In the genomic region with DNA sequence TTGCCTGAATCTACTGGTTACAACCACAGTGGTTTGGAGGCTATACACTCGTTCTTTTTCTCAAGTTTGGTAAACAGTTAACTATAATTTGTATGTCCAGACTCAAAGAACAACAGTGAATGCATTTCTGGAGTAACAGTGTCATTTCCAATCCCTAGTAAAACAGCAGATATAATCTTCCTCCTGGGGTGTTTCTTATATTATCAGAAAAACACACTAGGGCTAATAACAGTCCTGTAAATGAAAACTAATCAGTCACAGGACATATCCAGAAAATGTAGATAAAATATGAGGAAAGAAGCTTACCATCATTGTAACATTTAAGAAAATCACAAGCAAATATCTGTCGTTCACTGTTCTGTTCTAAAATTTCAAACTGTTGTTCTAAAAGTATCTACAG, we compare ENCODE assay signal across 38 cellular contexts.
"Had no signal": no experiment of that assay in that cellular context is flagged by ENCODE, and none has a peak within 500 bp of the region (broad histone marks: within the 10 kb centered on the region; RNA-seq: fewer than 3 reads in every experiment).

No MANE protein-coding gene starts in this region.

- H3K27me3 ChIP-seq: ascending aorta, cardiac muscle cell had no signal

- H3K27ac ChIP-seq: ascending aorta, cardiac muscle cell, WERI-Rb-1 had no signal

- FAIRE-seq: bronchial epithelial cell, TTC549 had no signal

- H3K9me3 ChIP-seq: ascending aorta had no signal

- H3K27me3 Mint-ChIP-seq: activated CD4-positive, alpha-beta memory T cell treated with anti-CD3 and anti-CD28 coated beads, Interleukin-2, amount 10 ng/mL, durations not matched to agents 7 days and 5 days; activated CD4-positive, alpha-beta T cell treated with anti-CD3 and anti-CD28 coated beads for 36 hours; activated CD4-positive, alpha-beta T cell treated with anti-CD3 and anti-CD28 coated beads, Interleukin-2, amount 10 ng/mL, durations not matched to agents 7 days and 5 days; activated CD8-positive, alpha-beta memory T cell treated with anti-CD3 and anti-CD28 coated beads, Interleukin-2, amount 10 ng/mL, durations not matched to agents 7 days and 5 days; activated naive CD4-positive, alpha-beta T cell treated with anti-CD3 and anti-CD28 coated beads, Interleukin-2, amount 10 ng/mL, durations not matched to agents 7 days and 5 days; activated naive CD4-positive, alpha-beta T cell treated with anti-CD3 and anti-CD28 coated beads, Interleukin-2, amount 50 U/mL, for 24 hours; activated naive CD8-positive, alpha-beta T cell; activated naive CD8-positive, alpha-beta T cell treated with anti-CD3 and anti-CD28 coated beads, Interleukin-2, amount 10 ng/mL, durations not matched to agents 7 days and 5 days; activated naive CD8-positive, alpha-beta T cell treated with anti-CD3 and anti-CD28 coated beads, Interleukin-2, amount 50 U/mL, for 24 hours; activated T-cell treated with anti-CD3 and anti-CD28 coated beads, Interleukin-2, amount 50 U/mL, for 24 hours; central memory CD8-positive, alpha-beta T cell had no signal

- H3K4me1 Mint-ChIP-seq: WTC11 had no signal

- ATAC-seq: activated CD4-positive, alpha-beta T cell treated with anti-CD3 and anti-CD28 coated beads for 36 hours; activated CD4-positive, CD25-positive, alpha-beta regulatory T cell treated with anti-CD3 and anti-CD28 coated beads, Interleukin-2, amount 50 U/mL, for 24 hours; activated CD8-positive, alpha-beta memory T cell treated with anti-CD3 and anti-CD28 coated beads, Interleukin-2, amount 10 ng/mL, durations not matched to agents 7 days and 5 days; activated CD8-positive, alpha-beta T cell treated with anti-CD3 and anti-CD28 coated beads, Interleukin-2, amount 10 ng/mL, durations not matched to agents 7 days and 5 days; activated naive CD8-positive, alpha-beta T cell treated with anti-CD3 and anti-CD28 coated beads, Interleukin-2, amount 50 U/mL, for 24 hours; WTC11 had no signal

- H3K9me3 Mint-ChIP-seq: activated CD4-positive, alpha-beta memory T cell treated with anti-CD3 and anti-CD28 coated beads, Interleukin-2, amount 10 ng/mL, durations not matched to agents 7 days and 5 days; activated CD4-positive, alpha-beta T cell treated with anti-CD3 and anti-CD28 coated beads, Interleukin-2, amount 10 ng/mL, durations not matched to agents 7 days and 5 days; activated naive CD4-positive, alpha-beta T cell treated with anti-CD3 and anti-CD28 coated beads, Interleukin-2, amount 10 ng/mL, durations not matched to agents 7 days and 5 days; activated naive CD4-positive, alpha-beta T cell treated with anti-CD3 and anti-CD28 coated beads, Interleukin-2, amount 50 U/mL, for 24 hours; activated naive CD8-positive, alpha-beta T cell treated with anti-CD3 and anti-CD28 coated beads, Interleukin-2, amount 50 U/mL, for 24 hours; activated T-cell treated with anti-CD3 and anti-CD28 coated beads, Interleukin-2, amount 50 U/mL, for 24 hours; activated T-helper 2 cell treated with anti-CD3 and anti-CD28 coated beads, Interferon-gamma antibody, Interleukin-2, Interleukin-4, amounts not matched to agents 10 μg/mL and 5 μg/mL and 100 μg/mL, durations not matched to agents 14 hours and 24 hours and 36 hours; central memory CD8-positive, alpha-beta T cell; T-helper 1 cell treated with Interleukin-12 subunit alpha and Interleukin-12 subunit beta and Interleukin-4 antibody, amounts not matched to agents 30 μg/mL and 1 μg/mL, for 36 hours; T-helper 2 cell treated with Interferon-gamma antibody and Interleukin-4, amounts not matched to agents 5 μg/mL and 100 μg/mL, for 36 hours; WTC11 had no signal

- DNase-seq: activated CD4-positive, alpha-beta memory T cell treated with anti-CD3 and anti-CD28 coated beads, Interleukin-2, amount 10 ng/mL, durations not matched to agents 7 days and 5 days; activated CD4-positive, alpha-beta T cell treated with anti-CD3 and anti-CD28 coated beads for 1 hour; activated CD4-positive, alpha-beta T cell treated with anti-CD3 and anti-CD28 coated beads for 36 hours; activated CD4-positive, alpha-beta T cell treated with anti-CD3 and anti-CD28 coated beads for 48 hours; activated CD4-positive, alpha-beta T cell treated with anti-CD3 and anti-CD28 coated beads, Interleukin-2, amount 10 ng/mL, durations not matched to agents 7 days and 5 days; activated CD4-positive, alpha-beta T cell treated with anti-CD3 and anti-CD28 coated beads, Interleukin-2, amount 50 U/mL, for 48 hours; activated CD4-positive, CD25-positive, alpha-beta regulatory T cell; activated CD8-positive, alpha-beta memory T cell treated with anti-CD3 and anti-CD28 coated beads for 24 hours; activated CD8-positive, alpha-beta memory T cell treated with anti-CD3 and anti-CD28 coated beads, Interleukin-2, amount 10 ng/mL, durations not matched to agents 7 days and 5 days; activated CD8-positive, alpha-beta memory T cell treated with anti-CD3 and anti-CD28 coated beads, Interleukin-2, amount 50 U/mL, for 48 hours; activated CD8-positive, alpha-beta T cell treated with anti-CD3 and anti-CD28 coated beads, Interleukin-2, amount 10 ng/mL, durations not matched to agents 7 days and 5 days; activated effector memory CD4-positive, alpha-beta T cell treated with Interleukin-2 at 50 U/mL for 16 hours; activated gamma-delta T cell; activated naive CD4-positive, alpha-beta T cell treated with anti-CD3 and anti-CD28 coated beads, Interleukin-2, amount 10 ng/mL, durations not matched to agents 7 days and 5 days; activated naive CD4-positive, alpha-beta T cell treated with Interleukin-2 at 50 U/mL for 16 hours; activated naive CD8-positive, alpha-beta T cell treated with anti-CD3 and anti-CD28 coated beads, Interleukin-2, amount 10 ng/mL, durations not matched to agents 7 days and 5 days; activated naive CD8-positive, alpha-beta T cell treated with anti-CD3 and anti-CD28 coated beads, Interleukin-2, amount 50 U/mL, for 24 hours; activated T-cell treated with anti-CD3 and anti-CD28 coated beads, Interleukin-2, amount 50 U/mL, for 24 hours; activated T-cell treated with anti-CD3 and anti-CD28 coated beads, Interleukin-2, amount 50 U/mL, for 48 hours; amygdala; anterior cingulate cortex; caudate nucleus; cerebellar nuclear complex; T-helper 9 cell; WERI-Rb-1 had no signal

- H3K4me3 Mint-ChIP-seq: activated CD4-positive, alpha-beta memory T cell treated with anti-CD3 and anti-CD28 coated beads, Interleukin-2, amount 10 ng/mL, durations not matched to agents 7 days and 5 days; activated CD4-positive, alpha-beta T cell treated with anti-CD3 and anti-CD28 coated beads for 36 hours; activated CD4-positive, alpha-beta T cell treated with anti-CD3 and anti-CD28 coated beads, Interleukin-2, amount 10 ng/mL, durations not matched to agents 7 days and 5 days; activated CD8-positive, alpha-beta memory T cell treated with anti-CD3 and anti-CD28 coated beads, Interleukin-2, amount 10 ng/mL, durations not matched to agents 7 days and 5 days; activated CD8-positive, alpha-beta T cell treated with anti-CD3 and anti-CD28 coated beads, Interleukin-2, amount 10 ng/mL, durations not matched to agents 7 days and 5 days; activated naive CD4-positive, alpha-beta T cell treated with anti-CD3 and anti-CD28 coated beads, Interleukin-2, amount 10 ng/mL, durations not matched to agents 7 days and 5 days; activated naive CD4-positive, alpha-beta T cell treated with anti-CD3 and anti-CD28 coated beads, Interleukin-2, amount 50 U/mL, for 24 hours; activated naive CD8-positive, alpha-beta T cell; activated naive CD8-positive, alpha-beta T cell treated with anti-CD3 and anti-CD28 coated beads, Interleukin-2, amount 10 ng/mL, durations not matched to agents 7 days and 5 days; activated naive CD8-positive, alpha-beta T cell treated with anti-CD3 and anti-CD28 coated beads, Interleukin-2, amount 50 U/mL, for 24 hours; activated T-cell treated with anti-CD3 and anti-CD28 coated beads, Interleukin-2, amount 50 U/mL, for 24 hours; brain; central memory CD8-positive, alpha-beta T cell; T-helper 1 cell treated with Interleukin-12 subunit alpha and Interleukin-12 subunit beta and Interleukin-4 antibody, amounts not matched to agents 30 μg/mL and 1 μg/mL, for 36 hours; T-helper 2 cell treated with Interferon-gamma antibody and Interleukin-4, amounts not matched to agents 5 μg/mL and 100 μg/mL, for 36 hours; WTC11 had no signal

- H3K36me3 Mint-ChIP-seq: activated CD8-positive, alpha-beta memory T cell treated with anti-CD3 and anti-CD28 coated beads, Interleukin-2, amount 10 ng/mL, durations not matched to agents 7 days and 5 days; activated naive CD4-positive, alpha-beta T cell treated with anti-CD3 and anti-CD28 coated beads, Interleukin-2, amount 10 ng/mL, durations not matched to agents 7 days and 5 days; activated naive CD8-positive, alpha-beta T cell treated with anti-CD3 and anti-CD28 coated beads, Interleukin-2, amount 10 ng/mL, durations not matched to agents 7 days and 5 days; WTC11 had no signal

- H3K27ac Mint-ChIP-seq: activated CD4-positive, alpha-beta memory T cell treated with anti-CD3 and anti-CD28 coated beads, Interleukin-2, amount 10 ng/mL, durations not matched to agents 7 days and 5 days; activated CD4-positive, alpha-beta T cell treated with anti-CD3 and anti-CD28 coated beads for 36 hours; activated CD4-positive, alpha-beta T cell treated with anti-CD3 and anti-CD28 coated beads, Interleukin-2, amount 10 ng/mL, durations not matched to agents 7 days and 5 days; activated CD8-positive, alpha-beta memory T cell treated with anti-CD3 and anti-CD28 coated beads, Interleukin-2, amount 10 ng/mL, durations not matched to agents 7 days and 5 days; activated CD8-positive, alpha-beta T cell treated with anti-CD3 and anti-CD28 coated beads, Interleukin-2, amount 10 ng/mL, durations not matched to agents 7 days and 5 days; activated naive CD4-positive, alpha-beta T cell treated with anti-CD3 and anti-CD28 coated beads, Interleukin-2, amount 10 ng/mL, durations not matched to agents 7 days and 5 days; activated naive CD4-positive, alpha-beta T cell treated with anti-CD3 and anti-CD28 coated beads, Interleukin-2, amount 50 U/mL, for 24 hours; activated naive CD8-positive, alpha-beta T cell; activated naive CD8-positive, alpha-beta T cell treated with anti-CD3 and anti-CD28 coated beads, Interleukin-2, amount 10 ng/mL, durations not matched to agents 7 days and 5 days; activated naive CD8-positive, alpha-beta T cell treated with anti-CD3 and anti-CD28 coated beads, Interleukin-2, amount 50 U/mL, for 24 hours; activated T-cell treated with anti-CD3 and anti-CD28 coated beads, Interleukin-2, amount 50 U/mL, for 24 hours; activated T-helper 2 cell treated with anti-CD3 and anti-CD28 coated beads, Interferon-gamma antibody, Interleukin-2, Interleukin-4, amounts not matched to agents 10 μg/mL and 5 μg/mL and 100 μg/mL, durations not matched to agents 14 hours and 24 hours and 36 hours; T-helper 1 cell treated with Interleukin-12 subunit alpha and Interleukin-12 subunit beta and Interleukin-4 antibody, amounts not matched to agents 30 μg/mL and 1 μg/mL, for 36 hours; T-helper 2 cell treated with Interferon-gamma antibody and Interleukin-4, amounts not matched to agents 5 μg/mL and 100 μg/mL, for 36 hours; WTC11 had no signal

- H3K36me3 ChIP-seq: ascending aorta, cardiac muscle cell, WERI-Rb-1 had no signal

- H3K4me3 ChIP-seq: ascending aorta, cardiac muscle cell had no signal

- H3K4me1 ChIP-seq: ascending aorta had no signal
